Comparison of ENCODE assay signal across 8 cellular contexts in the genomic region with DNA sequence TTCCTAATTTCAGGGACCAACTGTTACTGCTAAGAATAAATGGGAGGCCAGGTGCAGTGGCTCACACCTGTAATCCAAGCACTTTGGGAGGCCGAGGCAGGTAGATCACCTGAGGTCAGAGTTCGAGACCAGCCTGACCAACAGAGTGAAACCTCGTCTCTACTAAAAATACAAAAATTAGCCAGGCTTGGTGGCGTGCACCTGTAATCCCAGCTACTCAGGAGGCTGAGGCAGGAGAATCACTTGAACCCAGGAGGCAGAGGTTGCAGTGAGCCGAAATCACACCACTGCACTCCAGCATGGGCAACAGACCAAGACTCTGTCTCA.
A peak's percentile ranks its signal among the peaks of the same experiment; 100 is the strongest.
DNase-seq lines count a peak whose midpoint lies in the region; ATAC-seq and TF ChIP-seq lines count a peak whose summit lies in the region.
"Not testable (repeated sequence)": the region's sequence is repeated elsewhere in the genome, so short reads cannot be mapped to it uniquely, and the experiment has no call there.

No MANE protein-coding gene starts in this region.

- TF ChIP-seq CTCF in HFFc6 (IDR thresholded peaks at IDR 0.05); adrenal gland (IDR thresholded peaks at IDR 0.05); dorsolateral prefrontal cortex (IDR thresholded peaks at IDR 0.05 in 54 of 56, conservative IDR thresholded peaks at IDR 0.05 in 2 of 56; ENCODE audit: low read depth in 1 of 56, partially characterized antibody in 56 of 56); left lung (IDR thresholded peaks at IDR 0.05); osteocyte (IDR thresholded peaks at IDR 0.05); uterus (IDR thresholded peaks at IDR 0.05): not testable (repeated sequence)

- DNase-seq in HFFc6; adrenal gland; dorsolateral prefrontal cortex; left lung; osteocyte (ENCODE audit: extremely low spot score, unreplicated experiment): not testable (repeated sequence)
- peak in 1 of 2 donors; percentile 16 for DNase-seq in uterus

- peak overlapping the region; percentile 99 for H3K27ac Mint-ChIP-seq in HFFc6
- peak overlapping the region; percentile 91 for H3K27ac Mint-ChIP-seq in T-helper 1 cell treated with Interleukin-12 subunit alpha and Interleukin-12 subunit beta and Interleukin-4 antibody, amounts not matched to agents 30 μg/mL and 1 μg/mL, for 36 hours
- H3K27ac Mint-ChIP-seq in osteocyte (ENCODE audit: unreplicated experiment), result peak overlapping the region; percentile 95
- H3K27ac Mint-ChIP-seq in stimulated activated naive CD8-positive, alpha-beta T cell treated with anti-CD3 and anti-CD28 coated beads, Interleukin-15, Interleukin-2, amounts not matched to agents 100 ng/mL and 50 ng/mL, for 24 hours, result peak overlapping the region; percentile 64

- H3K36me3 ChIP-seq in adrenal gland (replicated peaks in 1 of 2); left lung; uterus: not testable (repeated sequence)

- H3K4me1 Mint-ChIP-seq in HFFc6 (ENCODE audit: low read depth) (peaks cover 65% of the 10 kb centered on the region), osteocyte (ENCODE audit: unreplicated experiment) (peaks cover 42% of the 10 kb centered on the region)
- H3K4me1 Mint-ChIP-seq in T-helper 1 cell treated with Interleukin-12 subunit alpha and Interleukin-12 subunit beta and Interleukin-4 antibody, amounts not matched to agents 30 μg/mL and 1 μg/mL, for 36 hours (ENCODE audit: low read depth), result peaks cover 32% of the 10 kb centered on the region
- H3K4me1 Mint-ChIP-seq in stimulated activated naive CD8-positive, alpha-beta T cell treated with anti-CD3 and anti-CD28 coated beads, Interleukin-15, Interleukin-2, amounts not matched to agents 100 ng/mL and 50 ng/mL, for 24 hours (ENCODE audit: low read depth), result peaks cover 30% of the 10 kb centered on the region

- 93 to 97% (median 93%) methylated on average over 5 of the region's 5 CpGs for WGBS in adrenal gland, 4 donors

- H3K36me3 Mint-ChIP-seq in HFFc6 (ENCODE audit: low read depth), result peaks cover 11% of the 10 kb centered on the region; the same call in 1 of the 2 replicates
- H3K36me3 Mint-ChIP-seq in T-helper 1 cell treated with Interleukin-12 subunit alpha and Interleukin-12 subunit beta and Interleukin-4 antibody, amounts not matched to agents 30 μg/mL and 1 μg/mL, for 36 hours (ENCODE audit: low read depth); osteocyte (ENCODE audit: unreplicated experiment); stimulated activated naive CD8-positive, alpha-beta T cell treated with anti-CD3 and anti-CD28 coated beads, Interleukin-15, Interleukin-2, amounts not matched to agents 100 ng/mL and 50 ng/mL, for 24 hours (ENCODE audit: low read depth): not testable (repeated sequence)

- H3K4me3 ChIP-seq in adrenal gland, dorsolateral prefrontal cortex, left lung, uterus: not testable (repeated sequence)

- H3K9me3 Mint-ChIP-seq in HFFc6; T-helper 1 cell treated with Interleukin-12 subunit alpha and Interleukin-12 subunit beta and Interleukin-4 antibody, amounts not matched to agents 30 μg/mL and 1 μg/mL, for 36 hours; osteocyte (ENCODE audit: unreplicated experiment); stimulated activated naive CD8-positive, alpha-beta T cell treated with anti-CD3 and anti-CD28 coated beads, Interleukin-15, Interleukin-2, amounts not matched to agents 100 ng/mL and 50 ng/mL, for 24 hours: not testable (repeated sequence)

- not testable (repeated sequence) for H3K9me3 ChIP-seq in adrenal gland (replicated peaks in 1 of 3); left lung; uterus

- not testable (repeated sequence) for H3K27me3 ChIP-seq in adrenal gland, dorsolateral prefrontal cortex, left lung, uterus

- intact Hi-C loops in adrenal gland (cut with DNase I) (loop anchor here (5.0 to 10.0 kb wide), 3 partner anchors 110 to 220 kb away; no protein-coding TSS in a partner anchor), dorsolateral prefrontal cortex (cut with DNase I) (loop anchor here (5.0 to 10.0 kb wide), 2 partner anchors 223 to 1320 kb away; no protein-coding TSS in a partner anchor), left lung (cut with DNase I) (loop anchor here in 1 of 2 donors (5.0 kb wide), 1 partner anchor 113 kb away; no protein-coding TSS in a partner anchor)
- intact Hi-C loops in uterus (cut with DNase I; ENCODE audit: low total_unique reads), result not testable (repeated sequence)

- H3K27me3 Mint-ChIP-seq in HFFc6 (ENCODE audit: insufficient read depth); T-helper 1 cell treated with Interleukin-12 subunit alpha and Interleukin-12 subunit beta and Interleukin-4 antibody, amounts not matched to agents 30 μg/mL and 1 μg/mL, for 36 hours (ENCODE audit: low read depth); osteocyte (ENCODE audit: unreplicated experiment); stimulated activated naive CD8-positive, alpha-beta T cell treated with anti-CD3 and anti-CD28 coated beads, Interleukin-15, Interleukin-2, amounts not matched to agents 100 ng/mL and 50 ng/mL, for 24 hours: not testable (repeated sequence)

- H3K4me1 ChIP-seq in adrenal gland (replicated peaks in 1 of 2) (peaks cover 25 to 31% of the 10 kb centered on the region in 2 donors), left lung (peaks cover 32 to 80% of the 10 kb centered on the region in 2 donors)
- H3K4me1 ChIP-seq in uterus, result not testable (repeated sequence)

- peak overlapping the region; percentile 57 to 95 (median 86) for H3K27ac ChIP-seq in adrenal gland
- H3K27ac ChIP-seq in dorsolateral prefrontal cortex, result peak overlapping the region in 54 of 59 donors; percentile 0 to 89 (median 76)
- peak overlapping the region; percentile 99 to 100 for H3K27ac ChIP-seq in left lung
- H3K27ac ChIP-seq in uterus, result peak overlapping the region; percentile 83 to 91

- TF ChIP-seq POLR2A in adrenal gland (IDR thresholded peaks at IDR 0.05); uterus (IDR thresholded peaks at IDR 0.05): not testable (repeated sequence)

- H3K4me3 Mint-ChIP-seq in HFFc6, result peak overlapping the region; percentile 69
- H3K4me3 Mint-ChIP-seq in T-helper 1 cell treated with Interleukin-12 subunit alpha and Interleukin-12 subunit beta and Interleukin-4 antibody, amounts not matched to agents 30 μg/mL and 1 μg/mL, for 36 hours; osteocyte (ENCODE audit: unreplicated experiment); stimulated activated naive CD8-positive, alpha-beta T cell treated with anti-CD3 and anti-CD28 coated beads, Interleukin-15, Interleukin-2, amounts not matched to agents 100 ng/mL and 50 ng/mL, for 24 hours: not testable (repeated sequence)

- ATAC-seq in left lung, result not testable (repeated sequence)
